Comparison of ENCODE assay signal across 10 cellular contexts in the genomic region with DNA sequence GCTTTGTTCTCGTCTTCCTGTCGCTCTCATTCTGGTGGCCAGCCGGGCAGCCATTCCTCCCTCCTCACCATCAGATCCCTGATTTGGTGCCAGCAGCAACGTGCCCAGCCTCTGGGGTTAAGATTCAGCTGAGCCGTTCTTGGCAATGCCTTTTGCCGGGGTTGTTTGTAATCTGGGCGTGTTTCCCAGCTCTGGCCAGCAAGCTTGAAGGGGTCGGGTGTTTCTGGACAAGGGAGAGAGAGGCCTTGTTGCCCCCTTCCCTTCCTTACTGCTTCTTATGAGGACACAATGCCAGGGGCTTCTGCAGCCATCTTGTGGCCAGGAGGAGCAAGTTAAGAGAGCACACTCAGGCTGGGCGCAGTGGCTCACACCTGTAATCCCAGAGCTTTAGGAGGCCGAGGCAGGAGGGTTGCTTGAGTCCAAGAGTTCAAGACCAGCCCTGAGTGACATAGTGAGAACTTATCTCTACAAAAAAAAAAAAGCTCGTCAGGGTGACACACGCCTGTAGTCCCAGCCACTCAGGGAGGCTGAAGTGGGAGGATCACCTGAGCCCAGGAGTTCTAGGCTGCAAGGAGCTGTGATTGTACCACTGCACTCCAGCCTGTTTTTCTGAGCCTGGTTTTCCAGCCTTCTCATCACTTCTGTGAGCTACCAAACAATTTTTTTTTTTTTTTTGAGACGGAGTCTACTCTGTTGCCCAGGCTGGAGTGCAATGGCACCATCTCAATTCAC. TPM values are rescaled to one million over a fixed set of nuclear protein-coding genes. Genes with fewer than 3 reads are reported as not detected.
DNase-seq lines count a peak whose midpoint lies in the region; ATAC-seq, FAIRE-seq and TF ChIP-seq lines count a peak whose summit lies in the region.
"Had no signal": no experiment of that assay in that cellular context is flagged by ENCODE, and none has a peak within 500 bp of the region (broad histone marks: within the 10 kb centered on the region; RNA-seq: fewer than 3 reads in every experiment).

No MANE protein-coding gene starts in this region.

- POLR2A ChIA-PET in HCT116 (lab: Charles Lee), result interaction anchor here (0.7 kb wide), 1 partner anchor 188 kb away, joined by 3 read pairs; no protein-coding TSS in a partner anchor

- no peak for FAIRE-seq in small intestine (lab: Jason Lieb, UNC)

- no peaks in the 10 kb centered on the region for H3K27me3 Mint-ChIP-seq in activated T-helper 2 cell treated with anti-CD3 and anti-CD28 coated beads, Interferon-gamma antibody, Interleukin-2, Interleukin-4, amounts not matched to agents 10 μg/mL and 5 μg/mL and 100 μg/mL, durations not matched to agents 14 hours and 24 hours and 36 hours (ENCODE audit: low read depth)

- no peak overlapping the region for H3K27ac Mint-ChIP-seq in activated T-helper 2 cell treated with anti-CD3 and anti-CD28 coated beads, Interferon-gamma antibody, Interleukin-2, Interleukin-4, amounts not matched to agents 10 μg/mL and 5 μg/mL and 100 μg/mL, durations not matched to agents 14 hours and 24 hours and 36 hours

- ATAC-seq in HCT116, result peak; percentile 69
- ATAC-seq in gastroesophageal sphincter, result peak; percentile 34

- no peaks in the 10 kb centered on the region for H3K27me3 ChIP-seq in HCT116 (ENCODE audit: insufficient read depth, low read length)
- no peaks in the 10 kb centered on the region for H3K27me3 ChIP-seq in gastroesophageal sphincter
- H3K27me3 ChIP-seq in small intestine (ENCODE audit: control insufficient read depth in 2 of 2, insufficient read depth in 2 of 2, low read length in 2 of 2), result no peaks in the 10 kb centered on the region

- peaks cover 7% of the 10 kb centered on the region for H3K36me3 Mint-ChIP-seq in activated T-helper 2 cell treated with anti-CD3 and anti-CD28 coated beads, Interferon-gamma antibody, Interleukin-2, Interleukin-4, amounts not matched to agents 10 μg/mL and 5 μg/mL and 100 μg/mL, durations not matched to agents 14 hours and 24 hours and 36 hours (ENCODE audit: low read depth)

- no peaks in the 10 kb centered on the region for H3K9me3 ChIP-seq in HCT116 (ENCODE audit: control insufficient read depth in 1 of 2, insufficient read depth in 1 of 2, low read depth in 1 of 2, low read length in 2 of 2)
- H3K9me3 ChIP-seq in gastroesophageal sphincter, result no peaks in the 10 kb centered on the region
- no peaks in the 10 kb centered on the region for H3K9me3 ChIP-seq in small intestine (ENCODE audit: control insufficient read depth, low read depth)

- no peak overlapping the region for H3K4me3 ChIP-seq in HCT116 (replicated peaks in 1 of 2; ENCODE audit: low read depth in 1 of 2, low read length in 2 of 2)
- no peak overlapping the region for H3K4me3 ChIP-seq in WI38 (ENCODE audit: low read depth, low read length)
- H3K4me3 ChIP-seq in gastroesophageal sphincter, result peak overlapping the region in 1 of 2 donors; percentile 10
- H3K4me3 ChIP-seq in small intestine (ENCODE audit: low read depth in 1 of 2, low read length in 2 of 2), result no peak overlapping the region
- H3K4me3 ChIP-seq: lung had no signal

- TF ChIP-seq CTCF in HCT116 (IDR thresholded peaks at IDR 0.05 in 2 of 3, conservative IDR thresholded peaks at IDR 0.05 in 1 of 3; ENCODE audit: borderline replicate concordance in 1 of 3, insufficient read depth in 1 of 3, low read depth in 2 of 3, low read length in 2 of 3) (peak; percentile 32 to 44 (median 36); a peak in 4 of 6 replicates), WI38 (IDR thresholded peaks at IDR 0.05; ENCODE audit: low read depth, low read length) (0 out of 2 replicates have a peak, but pooled peaks have one; percentile 5), gastroesophageal sphincter (IDR thresholded peaks at IDR 0.05) (peak in 2 of 4 experiments; percentile 16 to 57)

- CTCF ChIA-PET in HCT116 (lab: Charles Lee), result interaction anchor here (1.1 kb wide), 1 partner anchor 79 kb away, joined by 5 read pairs; no protein-coding TSS in a partner anchor

- H3K4me1 Mint-ChIP-seq in activated T-helper 2 cell treated with anti-CD3 and anti-CD28 coated beads, Interferon-gamma antibody, Interleukin-2, Interleukin-4, amounts not matched to agents 10 μg/mL and 5 μg/mL and 100 μg/mL, durations not matched to agents 14 hours and 24 hours and 36 hours (ENCODE audit: low read depth), result no peaks in the 10 kb centered on the region

- DNase-seq in HCT116 (ENCODE audit: low read depth, low spot score), result no peak
- peak; percentile 25 for DNase-seq in small intestine
- DNase-seq in activated CD4-positive, CD25-positive, alpha-beta regulatory T cell treated with anti-CD3 and anti-CD28 coated beads, Interleukin-2, amount 50 U/mL, for 72 hours, result no peak
- DNase-seq in activated naive CD4-positive, alpha-beta T cell treated with Interleukin-2 at 50 U/mL for 16 hours, result no peak
- DNase-seq in activated T-helper 2 cell treated with anti-CD3 and anti-CD28 coated beads, Interferon-gamma antibody, Interleukin-2, Interleukin-4, amounts not matched to agents 10 μg/mL and 5 μg/mL and 100 μg/mL, durations not matched to agents 14 hours and 24 hours and 36 hours (ENCODE audit: low spot score), result no peak
- DNase-seq: activated naive CD4-positive, alpha-beta T cell treated with anti-CD3 and anti-CD28 coated beads, Interleukin-2, amount 50 U/mL, for 16 hours; SW 1271 had no signal

- no peak overlapping the region for H3K4me3 Mint-ChIP-seq in activated T-helper 2 cell treated with anti-CD3 and anti-CD28 coated beads, Interferon-gamma antibody, Interleukin-2, Interleukin-4, amounts not matched to agents 10 μg/mL and 5 μg/mL and 100 μg/mL, durations not matched to agents 14 hours and 24 hours and 36 hours (ENCODE audit: low read depth)

- no peaks in the 10 kb centered on the region for H4K20me1 ChIP-seq in HCT116 (ENCODE audit: insufficient read depth)

- TF ChIP-seq EP300 in gastroesophageal sphincter (IDR thresholded peaks at IDR 0.05), result no peak

- no peaks in the 10 kb centered on the region for H3K9me3 Mint-ChIP-seq in activated T-helper 2 cell treated with anti-CD3 and anti-CD28 coated beads, Interferon-gamma antibody, Interleukin-2, Interleukin-4, amounts not matched to agents 10 μg/mL and 5 μg/mL and 100 μg/mL, durations not matched to agents 14 hours and 24 hours and 36 hours

- H3K4me2 ChIP-seq in HCT116 (ENCODE audit: low read length), result no peak overlapping the region

- RAD21 ChIA-PET in HCT116 (lab: Charles Lee; ENCODE audit: low non-redundant PET in 1 of 2, low total read pairs in 2 of 2, uncharacterized antibody in 2 of 2, unreplicated experiment in 2 of 2), result no interaction called here

- no peaks in the 10 kb centered on the region for H3K79me2 ChIP-seq in HCT116 (ENCODE audit: insufficient read depth, low read length)

- H3K4me1 ChIP-seq in HCT116 (ENCODE audit: control insufficient read depth in 1 of 2, insufficient read depth in 2 of 2, low read length in 2 of 2) (peaks cover 11 to 18% of the 10 kb centered on the region in 2 experiments; a peak in 3 of 4 replicates), gastroesophageal sphincter (peaks cover 0 to 89% (median 30%) of the 10 kb centered on the region in 3 donors), small intestine (ENCODE audit: control insufficient read depth in 2 of 2, insufficient read depth in 1 of 2, low read depth in 1 of 2, low read length in 1 of 2) (no peaks in the 10 kb centered on the region)

- intact Hi-C loops in HCT116 (cut with micrococcal nuclease), result no loop called here
- intact Hi-C loops in activated T-helper 2 cell treated with anti-CD3 and anti-CD28 coated beads, Interferon-gamma antibody, Interleukin-2, Interleukin-4, amounts not matched to agents 10 μg/mL and 5 μg/mL and 100 μg/mL, durations not matched to agents 14 hours and 24 hours and 36 hours (cut with micrococcal nuclease), result no loop called here

- H3K36me3 ChIP-seq in HCT116 (ENCODE audit: control insufficient read depth in 1 of 2, insufficient read depth in 2 of 2, low read length in 2 of 2) (no peaks in the 10 kb centered on the region; a peak in 1 of 4 replicates), gastroesophageal sphincter (peaks cover 0 to 23% of the 10 kb centered on the region in 2 donors), small intestine (ENCODE audit: control insufficient read depth in 2 of 2, insufficient read depth in 2 of 2, low read length in 2 of 2) (peaks cover 0 to 3% of the 10 kb centered on the region in 2 donors)

- TF ChIP-seq POLR2A in HCT116 (IDR thresholded peaks at IDR 0.05; ENCODE audit: borderline replicate concordance, extremely low read depth, insufficient read depth, insufficient read length), result no peak
- no peak for TF ChIP-seq POLR2A in gastroesophageal sphincter (IDR thresholded peaks at IDR 0.05)

- H3K27ac ChIP-seq in HCT116 (ENCODE audit: low read depth, low read length), result no peak overlapping the region
- peak overlapping the region in 3 of 4 donors; percentile 75 to 82 (median 82) for H3K27ac ChIP-seq in gastroesophageal sphincter
- H3K27ac ChIP-seq in small intestine (ENCODE audit: low read depth in 1 of 2, low read length in 1 of 2), result no peak overlapping the region

- H3K9me2 ChIP-seq in HCT116 (ENCODE audit: insufficient read depth), result no peaks in the 10 kb centered on the region

- 42 to 43% methylated on average over 3 to 7 of the region's 13 CpGs for WGBS in gastroesophageal sphincter (ENCODE audit: low coverage in 1 of 2), 2 donors
- WGBS in small intestine, 3 donors, result 44 to 60% (median 47%) methylated on average over 13 of the region's 13 CpGs

- no TSS peak for BruUV-seq in HCT116 (replicated peaks; lab: Mats Ljungman, UMichigan)

- H3K9ac ChIP-seq in HCT116 (ENCODE audit: low read length), result no peak overlapping the region

- H2AFZ ChIP-seq in HCT116 (ENCODE audit: low read depth, low read length, poor library complexity, severe bottlenecking), result no peak overlapping the region

- TF ChIP-seq RAD21 in HCT116 (IDR thresholded peaks at IDR 0.05; ENCODE audit: low read depth), result peak; percentile 73

TF ChIP-seq in HCT116, 20 proteins besides CTCF, POLR2A, EP300 and RAD21 (continues in another document):
- TF ChIP-seq MAX (IDR thresholded peaks at IDR 0.05) (no peak), ZNF274 (IDR thresholded peaks at IDR 0.05; ENCODE audit: low read depth, low read length) (no peak)

RNA-seq across cellular contexts. Expression of gene CRTC1, which starts 10.7 kb away (rescaled TPM):
- total RNA-seq in HCT116 (2021; ENCODE audit: unreplicated experiment) (14.9 TPM), gastroesophageal sphincter (1 to 10 TPM; 3.8 to 8.9 (median 6.3) TPM)
- polyA plus RNA-seq in HCT116 (2012), result 13.0 and 13.1 TPM in 2 replicates
- polyA plus RNA-seq in small intestine, result 1 to 10 TPM; 5.8 to 7.3 (median 6.2) TPM
- 6.4 and 7.0 TPM in 2 replicates for total RNA-seq in activated T-helper 2 cell treated with anti-CD3 and anti-CD28 coated beads, Interferon-gamma antibody, Interleukin-2, Interleukin-4, amounts not matched to agents 10 μg/mL and 5 μg/mL and 100 μg/mL, durations not matched to agents 14 hours and 24 hours and 36 hours

RNA-seq across cellular contexts. Expression of gene KLHL26, which starts 35.9 kb away (rescaled TPM):
- total RNA-seq in HCT116 (2021; ENCODE audit: unreplicated experiment) (17.1 TPM), gastroesophageal sphincter (10 to 100 TPM; 12.9 to 19.0 (median 14.6) TPM)
- polyA plus RNA-seq in HCT116 (2012), result 7.1 and 14.4 TPM in 2 replicates
- 1 to 10 TPM; 1.6 to 4.7 (median 2.2) TPM for polyA plus RNA-seq in small intestine
- total RNA-seq in activated T-helper 2 cell treated with anti-CD3 and anti-CD28 coated beads, Interferon-gamma antibody, Interleukin-2, Interleukin-4, amounts not matched to agents 10 μg/mL and 5 μg/mL and 100 μg/mL, durations not matched to agents 14 hours and 24 hours and 36 hours, result 11.6 and 11.7 TPM in 2 replicates

Comparison
In these comparisons a context has a peak if more than half of its experiments do, and no peak if none do; other contexts are left out.
1. H3K27ac ChIP-seq: peak in gastroesophageal sphincter (3 of 4); none in HCT116 (single experiment) and small intestine (0 of 2).